Comparison of ENCODE assay signal across 8 cellular contexts in genomic region chr3:11643212-11644087, GRCh38. TPM values are rescaled to one million over a fixed set of nuclear protein-coding genes. Genes with fewer than 3 reads are reported as not detected.
A peak's percentile ranks its signal among the peaks of the same experiment; 100 is the strongest.
DNase-seq lines count a peak whose midpoint lies in the region; ATAC-seq and TF ChIP-seq lines count a peak whose summit lies in the region.

VGLL4 (minus strand) TSS chr3:11643915; CDS start chr3:11643518, 397 bp downstream.

- H4K91ac ChIP-seq in IMR-90 (ENCODE audit: insufficient read depth, low read depth, low read length), result peak within 1 kb of the TSS; percentile 95

- H3K4me2 ChIP-seq in IMR-90 (ENCODE audit: low read depth, low read length), result peak within 1 kb of the TSS; percentile 92

- H3K14ac ChIP-seq in IMR-90 (replicated peaks; ENCODE audit: low read depth, low read length), result peak within 1 kb of the TSS; percentile 98

- H3K27me3 Mint-ChIP-seq in activated T-helper 2 cell treated with anti-CD3 and anti-CD28 coated beads, Interferon-gamma antibody, Interleukin-2, Interleukin-4, amounts not matched to agents 10 μg/mL and 5 μg/mL and 100 μg/mL, durations not matched to agents 14 hours and 24 hours and 36 hours (ENCODE audit: low read depth), result peaks cover 8% of the 10 kb centered on the region
- H3K27me3 Mint-ChIP-seq in natural killer cell (ENCODE audit: low read depth in 2 of 2), result no peaks in the 10 kb centered on the region

- TF ChIP-seq RAD21 in IMR-90 (IDR thresholded peaks at IDR 0.05; ENCODE audit: low read length), result peak; percentile 52

- peaks cover 18% of the 10 kb centered on the region for H3K4me1 ChIP-seq in IMR-90 (ENCODE audit: control insufficient read depth, insufficient read depth, low read length)

- peak within 1 kb of the TSS; percentile 93 for H2AK5ac ChIP-seq in IMR-90 (ENCODE audit: low read depth, low read length)

- intact Hi-C loops in IMR-90 (cut with micrococcal nuclease) (loop anchor here (1.0 to 2.0 kb wide), 7 partner anchors 43 to 265 kb away; no protein-coding TSS in a partner anchor), natural killer cell (cut with micrococcal nuclease) (loop anchor here (2.0 to 5.0 kb wide), 3 partner anchors 33 to 371 kb away; partner anchors contain the start of gene ATG7)
- intact Hi-C loops in activated T-helper 2 cell treated with anti-CD3 and anti-CD28 coated beads, Interferon-gamma antibody, Interleukin-2, Interleukin-4, amounts not matched to agents 10 μg/mL and 5 μg/mL and 100 μg/mL, durations not matched to agents 14 hours and 24 hours and 36 hours (cut with micrococcal nuclease), result loop anchor here (5.0 to 10.0 kb wide), 7 partner anchors 36 to 406 kb away; no protein-coding TSS in a partner anchor

- H3K23ac ChIP-seq in IMR-90 (ENCODE audit: low read depth, low read length), result peak within 1 kb of the TSS; percentile 96

- BruUV-seq in IMR-90 (replicated peaks; lab: Mats Ljungman, UMichigan), result TSS peak; percentile 60

- dilution Hi-C loops in IMR-90 (cut with HindIII; ENCODE audit: low sequenced_read_pairs, unreplicated experiment), result no loop called here

- TF ChIP-seq POLR2A in IMR-90 (IDR thresholded peaks at IDR 0.05; ENCODE audit: low read depth, low read length), result peak; percentile 93

- DNase-seq in DMS 273 treated with DMSO at 0.1 percent for 48 hours (lab: John Stamatoyannopoulos, UW) (peak; percentile 67), IMR-90 (peak; percentile 94), RWPE1 (ENCODE audit: low spot score) (peak; percentile 66), fibroblast of peridontal ligament (ENCODE audit: extremely low read depth) (peak; percentile 92), natural killer cell (peak; percentile 54)
- DNase-seq in activated T-helper 2 cell treated with anti-CD3 and anti-CD28 coated beads, Interferon-gamma antibody, Interleukin-2, Interleukin-4, amounts not matched to agents 10 μg/mL and 5 μg/mL and 100 μg/mL, durations not matched to agents 14 hours and 24 hours and 36 hours (ENCODE audit: low spot score), result peak; percentile 65
- peak; percentile 31 to 70 (median 50) for DNase-seq in stimulated activated naive CD4-positive, alpha-beta T cell (lab: John Stamatoyannopoulos, UW)

- peaks cover 35% of the 10 kb centered on the region for H3K36me3 Mint-ChIP-seq in activated T-helper 2 cell treated with anti-CD3 and anti-CD28 coated beads, Interferon-gamma antibody, Interleukin-2, Interleukin-4, amounts not matched to agents 10 μg/mL and 5 μg/mL and 100 μg/mL, durations not matched to agents 14 hours and 24 hours and 36 hours (ENCODE audit: low read depth)
- no peaks in the 10 kb centered on the region for H3K36me3 Mint-ChIP-seq in natural killer cell

- H3K4me3 Mint-ChIP-seq in activated T-helper 2 cell treated with anti-CD3 and anti-CD28 coated beads, Interferon-gamma antibody, Interleukin-2, Interleukin-4, amounts not matched to agents 10 μg/mL and 5 μg/mL and 100 μg/mL, durations not matched to agents 14 hours and 24 hours and 36 hours (ENCODE audit: low read depth), result peak within 1 kb of the TSS; percentile 91
- peak within 1 kb of the TSS; percentile 100 for H3K4me3 Mint-ChIP-seq in natural killer cell

- H3K18ac ChIP-seq in IMR-90 (ENCODE audit: low read depth, low read length), result peak within 1 kb of the TSS; percentile 97

- H3K56ac ChIP-seq in IMR-90 (ENCODE audit: extremely low read depth, insufficient read depth, low read length), result peak within 1 kb of the TSS; percentile 96

- H2BK15ac ChIP-seq in IMR-90 (ENCODE audit: low read depth, low read length), result peak within 1 kb of the TSS; percentile 66; the same call in 2 of the 3 replicates

- H3K4me1 Mint-ChIP-seq in activated T-helper 2 cell treated with anti-CD3 and anti-CD28 coated beads, Interferon-gamma antibody, Interleukin-2, Interleukin-4, amounts not matched to agents 10 μg/mL and 5 μg/mL and 100 μg/mL, durations not matched to agents 14 hours and 24 hours and 36 hours (ENCODE audit: low read depth), result peaks cover 32% of the 10 kb centered on the region
- H3K4me1 Mint-ChIP-seq in natural killer cell, result peaks cover 52 to 56% of the 10 kb centered on the region in 2 donors

- in situ Hi-C loops in IMR-90 (cut with MboI; ENCODE audit: low sequenced_read_pairs), result loop anchor here (10.0 kb wide), 1 partner anchor 79 kb away; no protein-coding TSS in a partner anchor

- peak within 1 kb of the TSS; percentile 84 for H2BK120ac ChIP-seq in IMR-90 (ENCODE audit: low read depth, low read length)

- peaks cover 17% of the 10 kb centered on the region for H4K20me1 ChIP-seq in IMR-90 (ENCODE audit: insufficient read depth, low read length)

- no peaks in the 10 kb centered on the region for H3K9me3 Mint-ChIP-seq in activated T-helper 2 cell treated with anti-CD3 and anti-CD28 coated beads, Interferon-gamma antibody, Interleukin-2, Interleukin-4, amounts not matched to agents 10 μg/mL and 5 μg/mL and 100 μg/mL, durations not matched to agents 14 hours and 24 hours and 36 hours
- no peaks in the 10 kb centered on the region for H3K9me3 Mint-ChIP-seq in natural killer cell

- no peaks in the 10 kb centered on the region for H3K27me3 ChIP-seq in IMR-90 (ENCODE audit: control insufficient read depth, insufficient read depth, low read length)

- peak within 1 kb of the TSS; percentile 67 to 94 for H4K8ac ChIP-seq in IMR-90 (ENCODE audit: low read depth in 2 of 2, low read length in 2 of 2)

- peak within 1 kb of the TSS; percentile 99 for H3K9ac ChIP-seq in IMR-90 (ENCODE audit: low read depth, low read length)

- CTCF ChIA-PET in IMR-90 (lab: Yijun Ruan, JAX), result interaction anchor here (0.9 kb wide), 1 partner anchor 301 kb away, joined by 4 read pairs; no protein-coding TSS in a partner anchor
- CTCF ChIA-PET in RWPE1 (lab: Yijun Ruan, JAX), result interaction anchor here (0.7 kb wide), 1 partner anchor 265 kb away, joined by 3 read pairs; no protein-coding TSS in a partner anchor

- no peaks in the 10 kb centered on the region for H3K9me3 ChIP-seq in IMR-90 (ENCODE audit: control insufficient read depth, insufficient read depth, low read length)

- H2AFZ ChIP-seq in IMR-90 (replicated peaks; ENCODE audit: low read length, poor library complexity), result peak within 1 kb of the TSS; percentile 88

- POLR2A ChIA-PET in IMR-90 (lab: Charles Lee; ENCODE audit: unreplicated experiment), result interaction anchor here (0.6 kb wide), 1 partner anchor 66 kb away, joined by 3 read pairs; no protein-coding TSS in a partner anchor
- POLR2A ChIA-PET in RWPE1 (lab: Yijun Ruan, JAX; ENCODE audit: low non-redundant PET), result no interaction called here

- H3K79me1 ChIP-seq in IMR-90 (ENCODE audit: low read depth in 1 of 2, low read length in 2 of 2), result peaks cover 12 to 31% of the 10 kb centered on the region in 2 experiments

- peak within 1 kb of the TSS; percentile 55 for H2BK20ac ChIP-seq in IMR-90 (ENCODE audit: low read depth, low read length)

- H3K4me3 ChIP-seq in IMR-90 (ENCODE audit: insufficient read depth, low read depth, low read length), result peak within 1 kb of the TSS; percentile 90

- H3K9me1 ChIP-seq in IMR-90 (ENCODE audit: insufficient read depth, low read length), result peaks cover 12% of the 10 kb centered on the region

- peak within 1 kb of the TSS; percentile 92 for H3K27ac Mint-ChIP-seq in activated T-helper 2 cell treated with anti-CD3 and anti-CD28 coated beads, Interferon-gamma antibody, Interleukin-2, Interleukin-4, amounts not matched to agents 10 μg/mL and 5 μg/mL and 100 μg/mL, durations not matched to agents 14 hours and 24 hours and 36 hours
- H3K27ac Mint-ChIP-seq in natural killer cell, result peak within 1 kb of the TSS; percentile 98 to 100

- H3K4ac ChIP-seq in IMR-90 (ENCODE audit: low read depth, low read length), result peak within 1 kb of the TSS; percentile 97

- H2BK5ac ChIP-seq in IMR-90 (ENCODE audit: low read depth, low read length, poor library complexity, severe bottlenecking), result peak within 1 kb of the TSS; percentile 97

- H3K36me3 ChIP-seq in IMR-90 (ENCODE audit: control insufficient read depth, insufficient read depth, low read length), result peaks cover 10% of the 10 kb centered on the region

- H4K5ac ChIP-seq in IMR-90 (ENCODE audit: low read depth, low read length), result peak within 1 kb of the TSS; percentile 86

- 0% methylated on average over 9 of the region's 42 CpGs; no CpG with 5 or more reads in 1 of the 2 experiments for WGBS in IMR-90 (ENCODE audit: extremely low coverage in 2 of 2, insufficient read length in 1 of 2), 2 experiments

- peak within 1 kb of the TSS; percentile 95 for H2AK9ac ChIP-seq in IMR-90 (replicated peaks; ENCODE audit: low read depth, low read length, poor library complexity)

- peak; percentile 23 for TF ChIP-seq CTCF in IMR-90 (conservative IDR thresholded peaks at IDR 0.05; ENCODE audit: low read depth, low read length)
- TF ChIP-seq CTCF in RWPE1 (conservative IDR thresholded peaks at IDR 0.05; ENCODE audit: low read depth), result 0 out of 2 replicates have a peak, but pooled peaks have one; percentile 9
- no peak for TF ChIP-seq CTCF in natural killer cell (IDR thresholded peaks at IDR 0.05)

- ATAC-seq in GM21528 (IDR thresholded peaks at IDR 0.05; ENCODE audit: low FRiP score, unreplicated experiment) (peak; percentile 51), IMR-90 (ENCODE audit: low read depth) (peak; percentile 82), natural killer cell (peak; percentile 39 to 53 (median 42))

- peak within 1 kb of the TSS; percentile 100 for H3K27ac ChIP-seq in IMR-90 (ENCODE audit: insufficient read depth, low read length)
- peak within 1 kb of the TSS; percentile 98 for H3K27ac ChIP-seq in RWPE1

TF ChIP-seq in IMR-90, 13 proteins besides CTCF, POLR2A, EP300 and RAD21 (continues in another document):
- TF ChIP-seq SMC3 (IDR thresholded peaks at IDR 0.05; ENCODE audit: low read depth, low read length), result no peak; the same call in 1 of the 2 replicates
- peak; percentile 95 for TF ChIP-seq MXI1 (IDR thresholded peaks at IDR 0.05; ENCODE audit: borderline replicate concordance, low read depth, low read length)
- no peak for TF ChIP-seq BHLHE40 (IDR thresholded peaks at IDR 0.05; ENCODE audit: low read depth, low read length)
- no peak for TF ChIP-seq RFX5 (IDR thresholded peaks at IDR 0.05; ENCODE audit: low read depth, low read length)
- no peak for TF ChIP-seq NFE2L2 (IDR thresholded peaks at IDR 0.05; ENCODE audit: low read depth, low read length)
- TF ChIP-seq MAZ (IDR thresholded peaks at IDR 0.05; ENCODE audit: borderline replicate concordance, low read depth, low read length), result peak; percentile 54; the same call in 1 of the 2 replicates
- no peak for TF ChIP-seq RCOR1 (IDR thresholded peaks at IDR 0.05; ENCODE audit: insufficient replicate concordance, low read length)

RNA-seq across cellular contexts. Expression of gene VGLL4, which starts in this region (rescaled TPM):
- total RNA-seq in IMR-90 (2012; rRNA removed) (26.2 and 34.2 TPM in 2 replicates), natural killer cell (10 to 100 TPM; 29.5 to 42.8 (median 34.6) TPM)
- 35.4 and 45.8 TPM in 2 replicates for polyA plus RNA-seq in IMR-90 (2012; rRNA removed)
- 36.0 and 50.5 TPM in 2 replicates for polyA plus RNA-seq in IMR-90 (2012; cell fraction: cytosol; rRNA removed)
- 72.1 and 93.1 TPM in 2 replicates for polyA plus RNA-seq in IMR-90 (2012; cell fraction: nucleus; rRNA removed; ENCODE audit: low replicate concordance)
- 66.6 and 69.8 TPM in 2 replicates for total RNA-seq in activated T-helper 2 cell treated with anti-CD3 and anti-CD28 coated beads, Interferon-gamma antibody, Interleukin-2, Interleukin-4, amounts not matched to agents 10 μg/mL and 5 μg/mL and 100 μg/mL, durations not matched to agents 14 hours and 24 hours and 36 hours

Comparison
In these comparisons a context has a peak if more than half of its experiments do, and no peak if none do; other contexts are left out.
1. Peak in every context shown above with its lines: DNase-seq, ATAC-seq, H3K4me3 ChIP-seq and H3K27ac ChIP-seq.